21 cellular contexts compared by ENCODE assay signal in genomic region chr6:134131530-134132139, GRCh38.
DNase-seq lines count a peak whose midpoint lies in the region; ATAC-seq, FAIRE-seq and TF ChIP-seq lines count a peak whose summit lies in the region.
"Had no signal": no experiment of that assay in that cellular context is flagged by ENCODE, and none has a peak within 500 bp of the region (broad histone marks: within the 10 kb centered on the region; RNA-seq: fewer than 3 reads in every experiment).

No MANE protein-coding gene starts in this region.

- no peak overlapping the region for H4K5ac ChIP-seq in IMR-90 (ENCODE audit: low read depth, low read length)

- H2AK5ac ChIP-seq in IMR-90 (ENCODE audit: low read depth, low read length) = no peak overlapping the region

- H3K27ac ChIP-seq in A549 (no peak overlapping the region), IMR-90 (ENCODE audit: insufficient read depth, low read length) (no peak overlapping the region), neural progenitor cell (no peak overlapping the region)
- H3K27ac ChIP-seq: GM23248 had no signal

- TF ChIP-seq CTCF in activated CD8-positive, alpha-beta T cell treated with anti-CD3 and anti-CD28 coated beads for 36 hours (IDR thresholded peaks at IDR 0.05) = no peak
- TF ChIP-seq CTCF in A549 (IDR thresholded peaks at IDR 0.05) = no peak
- no peak for TF ChIP-seq CTCF in IMR-90 (conservative IDR thresholded peaks at IDR 0.05; ENCODE audit: low read depth, low read length)
- no peak for TF ChIP-seq CTCF in neural progenitor cell (IDR thresholded peaks at IDR 0.05)
- no peak for TF ChIP-seq CTCF in mucosa of descending colon (IDR thresholded peaks at IDR 0.05)
- no peak for TF ChIP-seq CTCF in GM13977 (IDR thresholded peaks at IDR 0.05; ENCODE audit: extremely low read depth, insufficient read depth, missing control alignments)

- no peak overlapping the region for H3K56ac ChIP-seq in IMR-90 (ENCODE audit: extremely low read depth, insufficient read depth, low read length)

- H3K4ac ChIP-seq in IMR-90 (ENCODE audit: low read depth, low read length) = no peak overlapping the region

- no peaks in the 10 kb centered on the region for H3K4me1 Mint-ChIP-seq in activated CD8-positive, alpha-beta T cell treated with anti-CD3 and anti-CD28 coated beads for 36 hours (ENCODE audit: low read depth)
- no peaks in the 10 kb centered on the region for H3K4me1 Mint-ChIP-seq in activated CD8-positive, alpha-beta T cell treated with anti-CD3 and anti-CD28 coated beads, Interleukin-2, amount 10 ng/mL, durations not matched to agents 7 days and 5 days (ENCODE audit: low read depth)
- H3K4me1 Mint-ChIP-seq in neural progenitor cell = peaks cover 10% of the 10 kb centered on the region
- H3K4me1 Mint-ChIP-seq: CD8-positive, alpha-beta memory T cell had no signal

- no peak overlapping the region for H3K27ac Mint-ChIP-seq in activated CD8-positive, alpha-beta T cell treated with anti-CD3 and anti-CD28 coated beads for 36 hours
- no peak overlapping the region for H3K27ac Mint-ChIP-seq in activated CD8-positive, alpha-beta T cell treated with anti-CD3 and anti-CD28 coated beads, Interleukin-2, amount 10 ng/mL, durations not matched to agents 7 days and 5 days
- H3K27ac Mint-ChIP-seq in neural progenitor cell = peak overlapping the region; percentile 10
- H3K27ac Mint-ChIP-seq: CD4-positive, CD25-positive, alpha-beta regulatory T cell had no signal

- POLR2A ChIA-PET in activated CD8-positive, alpha-beta T cell treated with anti-CD3 and anti-CD28 coated beads for 36 hours (lab: Charles Lee) = no interaction called here
- POLR2A ChIA-PET in activated CD8-positive, alpha-beta T cell treated with anti-CD3 and anti-CD28 coated beads, Interleukin-2, amount 10 ng/mL, durations not matched to agents 7 days and 5 days (lab: Charles Lee) = no interaction called here
- POLR2A ChIA-PET in A549 (lab: Yijun Ruan, JAX) (no interaction called here), IMR-90 (lab: Charles Lee; ENCODE audit: unreplicated experiment) (no interaction called here)

- no peaks in the 10 kb centered on the region for H3K36me3 Mint-ChIP-seq in activated CD8-positive, alpha-beta T cell treated with anti-CD3 and anti-CD28 coated beads for 36 hours (ENCODE audit: low read depth)
- no peaks in the 10 kb centered on the region for H3K36me3 Mint-ChIP-seq in activated CD8-positive, alpha-beta T cell treated with anti-CD3 and anti-CD28 coated beads, Interleukin-2, amount 10 ng/mL, durations not matched to agents 7 days and 5 days (ENCODE audit: low read depth)
- H3K36me3 Mint-ChIP-seq in neural progenitor cell = peaks cover 1% of the 10 kb centered on the region
- H3K36me3 Mint-ChIP-seq: CD4-positive, CD25-positive, alpha-beta regulatory T cell; CD8-positive, alpha-beta memory T cell had no signal

- H4K8ac ChIP-seq in IMR-90 (ENCODE audit: low read depth in 2 of 2, low read length in 2 of 2) = no peak overlapping the region

- no peak overlapping the region for H2AK9ac ChIP-seq in IMR-90 (replicated peaks; ENCODE audit: low read depth, low read length, poor library complexity)

- peaks cover 2% of the 10 kb centered on the region for H3K27me3 Mint-ChIP-seq in activated CD8-positive, alpha-beta T cell treated with anti-CD3 and anti-CD28 coated beads for 36 hours
- H3K27me3 Mint-ChIP-seq in activated CD8-positive, alpha-beta T cell treated with anti-CD3 and anti-CD28 coated beads, Interleukin-2, amount 10 ng/mL, durations not matched to agents 7 days and 5 days (ENCODE audit: low read depth) = peaks cover under 1% of the 10 kb centered on the region
- H3K27me3 Mint-ChIP-seq in neural progenitor cell (ENCODE audit: insufficient read depth, low read depth) = peaks cover 3% of the 10 kb centered on the region

- H3K4me3 ChIP-seq in A549 (no peak overlapping the region), IMR-90 (ENCODE audit: insufficient read depth, low read depth, low read length) (no peak overlapping the region), neural progenitor cell (no peak overlapping the region), mucosa of descending colon (no peak overlapping the region)
- H3K4me3 ChIP-seq: GM12878, GM23248, HAP-1 had no signal

- no peak for FAIRE-seq in A549 (lab: Jason Lieb, UNC)
- FAIRE-seq: GM12878, GM19239, HTR-8/SVneo had no signal

- H4K91ac ChIP-seq in IMR-90 (ENCODE audit: insufficient read depth, low read depth, low read length) = no peak overlapping the region

- H3F3A ChIP-seq in neural progenitor cell (ENCODE audit: low read depth) = no peaks in the 10 kb centered on the region

- H3K9me3 Mint-ChIP-seq in activated CD8-positive, alpha-beta T cell treated with anti-CD3 and anti-CD28 coated beads for 36 hours = peaks cover 9% of the 10 kb centered on the region
- no peaks in the 10 kb centered on the region for H3K9me3 Mint-ChIP-seq in activated CD8-positive, alpha-beta T cell treated with anti-CD3 and anti-CD28 coated beads, Interleukin-2, amount 10 ng/mL, durations not matched to agents 7 days and 5 days (ENCODE audit: insufficient read depth)
- peaks cover 13% of the 10 kb centered on the region for H3K9me3 Mint-ChIP-seq in neural progenitor cell

- H3K79me1 ChIP-seq in IMR-90 (ENCODE audit: low read depth in 1 of 2, low read length in 2 of 2) = no peaks in the 10 kb centered on the region

- ATAC-seq in activated CD8-positive, alpha-beta T cell treated with anti-CD3 and anti-CD28 coated beads for 36 hours = peak; percentile 27
- ATAC-seq in activated CD8-positive, alpha-beta T cell treated with anti-CD3 and anti-CD28 coated beads, Interleukin-2, amount 10 ng/mL, durations not matched to agents 7 days and 5 days = no peak
- ATAC-seq in A549 (no peak), IMR-90 (ENCODE audit: low read depth) (no peak), mucosa of descending colon (no peak)
- ATAC-seq: GM12878 had no signal

- H3K9me1 ChIP-seq in IMR-90 (ENCODE audit: insufficient read depth, low read length) = no peaks in the 10 kb centered on the region

- H2BK20ac ChIP-seq in IMR-90 (ENCODE audit: low read depth, low read length) = no peak overlapping the region

- CTCF ChIA-PET in activated CD8-positive, alpha-beta T cell treated with anti-CD3 and anti-CD28 coated beads for 36 hours (lab: Charles Lee) = interaction anchor here (2.8 kb wide), 1 partner anchor 8 kb away, joined by 23 read pairs; no protein-coding TSS in a partner anchor
- CTCF ChIA-PET in activated CD8-positive, alpha-beta T cell treated with anti-CD3 and anti-CD28 coated beads, Interleukin-2, amount 10 ng/mL, durations not matched to agents 7 days and 5 days (lab: Charles Lee) = interaction anchor here (2.6 kb wide), 1 partner anchor 8 kb away, joined by 15 read pairs; no protein-coding TSS in a partner anchor
- CTCF ChIA-PET in A549 (lab: Yijun Ruan, JAX) = interaction anchor here (0.5 to 2.8 kb wide), 4 partner anchors 8 to 32 kb away, joined by 3 to 13 read pairs (median 6); no protein-coding TSS in a partner anchor
- CTCF ChIA-PET in IMR-90 (lab: Yijun Ruan, JAX) = no interaction called here

- H2BK15ac ChIP-seq in IMR-90 (ENCODE audit: low read depth, low read length) = no peak overlapping the region

- in situ Hi-C loops in IMR-90 (cut with MboI; ENCODE audit: low sequenced_read_pairs) (loop anchor here (25.0 kb wide), 1 partner anchor 1306 kb away; no protein-coding TSS in a partner anchor), GM13977 (cut with MboI; ENCODE audit: low pct_unique_long_range_greater_than_20kb, low sequenced_read_pairs, unreplicated experiment) (no loop called here)

- TF ChIP-seq EP300 in A549 (IDR thresholded peaks at IDR 0.05) = no peak

- dilution Hi-C loops in IMR-90 (cut with HindIII; ENCODE audit: low sequenced_read_pairs, unreplicated experiment) = no loop called here

- intact Hi-C loops in activated CD8-positive, alpha-beta T cell treated with anti-CD3 and anti-CD28 coated beads for 36 hours (cut with micrococcal nuclease) = no loop called here
- intact Hi-C loops in IMR-90 (cut with micrococcal nuclease) (no loop called here), mucosa of descending colon (cut with DNase I, micrococcal nuclease) (no loop called here)

- H3K36me3 ChIP-seq in IMR-90 (ENCODE audit: control insufficient read depth, insufficient read depth, low read length) = no peaks in the 10 kb centered on the region
- no peaks in the 10 kb centered on the region for H3K36me3 ChIP-seq in neural progenitor cell
- no peaks in the 10 kb centered on the region for H3K36me3 ChIP-seq in mucosa of descending colon (ENCODE audit: low read depth)
- H3K36me3 ChIP-seq: BE2C, HAP-1 had no signal

- H4K20me1 ChIP-seq in IMR-90 (ENCODE audit: insufficient read depth, low read length) = no peaks in the 10 kb centered on the region
- no peaks in the 10 kb centered on the region for H4K20me1 ChIP-seq in neural progenitor cell (ENCODE audit: low read depth)

- H3K4me2 ChIP-seq in A549 = no peak overlapping the region
- H3K4me2 ChIP-seq in IMR-90 (ENCODE audit: low read depth, low read length) = no peak overlapping the region
- no peak overlapping the region for H3K4me2 ChIP-seq in neural progenitor cell

- H3K23ac ChIP-seq in IMR-90 (ENCODE audit: low read depth, low read length) = no peak overlapping the region

- H3K9me3 ChIP-seq in A549 (no peaks in the 10 kb centered on the region), IMR-90 (ENCODE audit: control insufficient read depth, insufficient read depth, low read length) (no peaks in the 10 kb centered on the region), neural progenitor cell (ENCODE audit: low read depth) (no peaks in the 10 kb centered on the region), mucosa of descending colon (no peaks in the 10 kb centered on the region)
- H3K9me3 ChIP-seq: BE2C, HAP-1 had no signal

- H3K79me2 ChIP-seq in neural progenitor cell (ENCODE audit: low read depth) = no peaks in the 10 kb centered on the region

- no peak for TF ChIP-seq RAD21 in A549 (conservative IDR thresholded peaks at IDR 0.05 in 1 of 2, IDR thresholded peaks at IDR 0.05 in 1 of 2)
- TF ChIP-seq RAD21 in IMR-90 (IDR thresholded peaks at IDR 0.05; ENCODE audit: low read length) = no peak

- TF ChIP-seq POLR2A in A549 (IDR thresholded peaks at IDR 0.05; ENCODE audit: low read length) (no peak), IMR-90 (IDR thresholded peaks at IDR 0.05; ENCODE audit: low read depth, low read length) (no peak)

- H3K27me3 ChIP-seq in IMR-90 (ENCODE audit: control insufficient read depth, insufficient read depth, low read length) = no peaks in the 10 kb centered on the region
- H3K27me3 ChIP-seq in neural progenitor cell = no peaks in the 10 kb centered on the region
- H3K27me3 ChIP-seq: BE2C had no signal

- no peak overlapping the region for H3K4me3 Mint-ChIP-seq in activated CD8-positive, alpha-beta T cell treated with anti-CD3 and anti-CD28 coated beads for 36 hours
- H3K4me3 Mint-ChIP-seq in activated CD8-positive, alpha-beta T cell treated with anti-CD3 and anti-CD28 coated beads, Interleukin-2, amount 10 ng/mL, durations not matched to agents 7 days and 5 days = no peak overlapping the region
- H3K4me3 Mint-ChIP-seq in neural progenitor cell = no peak overlapping the region
- H3K4me3 Mint-ChIP-seq: CD4-positive, CD25-positive, alpha-beta regulatory T cell; CD8-positive, alpha-beta memory T cell had no signal

- H3K4me1 ChIP-seq in A549 (no peaks in the 10 kb centered on the region), IMR-90 (ENCODE audit: control insufficient read depth, insufficient read depth, low read length) (0 out of 2 replicates have a peak, but pooled peaks cover 2% of the 10 kb centered on the region), neural progenitor cell (no peaks in the 10 kb centered on the region), mucosa of descending colon (ENCODE audit: low read depth) (no peaks in the 10 kb centered on the region)
- H3K4me1 ChIP-seq: BE2C, HAP-1 had no signal

- H2BK120ac ChIP-seq in IMR-90 (ENCODE audit: low read depth, low read length) = no peak overlapping the region

- H2AFZ ChIP-seq in IMR-90 (replicated peaks; ENCODE audit: low read length, poor library complexity) = no peak overlapping the region
- no peak overlapping the region for H2AFZ ChIP-seq in neural progenitor cell (replicated peaks)
- H2AFZ ChIP-seq: GM23248 had no signal

- H3K9ac ChIP-seq in IMR-90 (ENCODE audit: low read depth, low read length) (no peak overlapping the region), neural progenitor cell (no peak overlapping the region)
- H3K9ac ChIP-seq: GM23248 had no signal

- H2BK5ac ChIP-seq in IMR-90 (ENCODE audit: low read depth, low read length, poor library complexity, severe bottlenecking) = no peak overlapping the region

- no peak for DNase-seq in activated CD8-positive, alpha-beta T cell treated with anti-CD3 and anti-CD28 coated beads for 36 hours
- no peak for DNase-seq in activated CD8-positive, alpha-beta T cell treated with anti-CD3 and anti-CD28 coated beads, Interleukin-2, amount 10 ng/mL, durations not matched to agents 7 days and 5 days
- DNase-seq in A549 (ENCODE audit: low read depth in 1 of 2, low spot score in 1 of 2) (no peak), IMR-90 (no peak), neural progenitor cell (ENCODE audit: low spot score) (no peak), mucosa of descending colon (no peak), GM13977 (ENCODE audit: low spot score) (no peak)
- DNase-seq: ACHN; BE2C; C1 segment of cervical spinal cord; CD4-positive, CD25-positive, alpha-beta regulatory T cell; CD8-positive, alpha-beta memory T cell; COR-L47; DMS 273 treated with DMSO at 0.1 percent for 48 hours; DMS53; DND-41; GM23248 had no signal

- WGBS in A549 (ENCODE audit: missing lambda C conversion rate) = 93% methylated on average over 4 of the region's 4 CpGs
- no CpG with 5 or more reads among the region's 4 CpGs for WGBS in IMR-90 (ENCODE audit: extremely low coverage in 2 of 2, insufficient read length in 1 of 2), 2 experiments

- H3K14ac ChIP-seq in IMR-90 (replicated peaks; ENCODE audit: low read depth, low read length) = no peak overlapping the region

- H3K18ac ChIP-seq in IMR-90 (ENCODE audit: low read depth, low read length) = no peak overlapping the region

- BruUV-seq in IMR-90 (replicated peaks; lab: Mats Ljungman, UMichigan) = no TSS peak
